In the genomic region with DNA sequence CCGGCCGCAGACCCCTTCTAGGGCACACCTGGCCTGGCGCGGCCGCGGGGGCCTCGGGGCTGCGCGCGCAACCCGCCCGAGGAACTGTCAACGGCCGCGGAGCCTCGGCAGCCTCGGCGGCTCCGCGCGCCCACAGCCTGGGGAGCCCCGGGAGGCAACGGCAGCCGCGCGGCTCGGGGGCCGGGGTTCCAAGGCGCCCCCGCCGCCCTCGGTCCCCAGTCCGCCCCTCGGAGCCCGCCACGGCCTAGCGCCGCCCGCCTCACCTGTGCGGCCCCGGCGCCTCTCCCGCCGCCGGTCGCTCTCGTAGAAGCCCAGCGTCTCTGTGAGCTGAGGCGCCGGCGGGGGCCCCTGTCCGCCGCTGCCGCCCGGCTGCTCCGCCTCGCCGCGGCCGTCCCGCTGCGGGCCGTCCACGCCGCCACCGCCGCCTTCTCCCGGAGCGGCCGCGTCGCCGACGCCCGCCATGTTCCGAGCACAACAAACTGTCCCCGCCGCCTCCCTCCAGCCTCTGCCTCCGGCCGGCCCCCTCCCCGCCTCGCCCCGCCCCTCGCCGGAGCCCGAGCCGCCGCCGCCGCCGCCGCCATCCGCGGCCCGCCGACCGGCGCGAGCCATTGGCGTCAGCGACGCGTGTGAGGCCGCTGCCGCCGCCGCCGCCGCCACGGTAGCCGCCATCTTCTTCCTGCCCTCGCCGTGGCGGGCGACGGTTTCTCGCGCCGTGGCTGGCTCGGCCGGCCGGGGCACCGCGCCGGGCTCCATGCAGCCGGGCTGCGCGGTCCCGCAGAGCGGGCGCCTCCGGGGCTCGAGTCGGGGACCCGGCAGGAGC, we compare ENCODE assay signal across 8 cellular contexts. TPM values are rescaled to one million over a fixed set of nuclear protein-coding genes. Genes with fewer than 3 reads are reported as not detected.
DNase-seq lines count a peak whose midpoint lies in the region; ATAC-seq and TF ChIP-seq lines count a peak whose summit lies in the region.

A gene with protein sequence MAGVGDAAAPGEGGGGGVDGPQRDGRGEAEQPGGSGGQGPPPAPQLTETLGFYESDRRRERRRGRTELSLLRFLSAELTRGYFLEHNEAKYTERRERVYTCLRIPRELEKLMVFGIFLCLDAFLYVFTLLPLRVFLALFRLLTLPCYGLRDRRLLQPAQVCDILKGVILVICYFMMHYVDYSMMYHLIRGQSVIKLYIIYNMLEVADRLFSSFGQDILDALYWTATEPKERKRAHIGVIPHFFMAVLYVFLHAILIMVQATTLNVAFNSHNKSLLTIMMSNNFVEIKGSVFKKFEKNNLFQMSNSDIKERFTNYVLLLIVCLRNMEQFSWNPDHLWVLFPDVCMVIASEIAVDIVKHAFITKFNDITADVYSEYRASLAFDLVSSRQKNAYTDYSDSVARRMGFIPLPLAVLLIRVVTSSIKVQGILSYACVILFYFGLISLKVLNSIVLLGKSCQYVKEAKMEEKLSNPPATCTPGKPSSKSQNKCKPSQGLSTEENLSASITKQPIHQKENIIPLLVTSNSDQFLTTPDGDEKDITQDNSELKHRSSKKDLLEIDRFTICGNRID (minus strand): TSS at position 476 of the 820 bp plus-strand sequence. CDS start 14 bp downstream, at position 462.

- no peaks in the 10 kb centered on the region for H3K9me3 ChIP-seq in suprapubic skin

- peaks cover 9% of the 10 kb centered on the region for H3K27me3 Mint-ChIP-seq in activated naive CD4-positive, alpha-beta T cell treated with anti-CD3 and anti-CD28 coated beads, Interleukin-2, amount 10 ng/mL, durations not matched to agents 7 days and 5 days

- peak within 1 kb of the TSS; percentile 92 for H3K4me3 Mint-ChIP-seq in activated naive CD4-positive, alpha-beta T cell treated with anti-CD3 and anti-CD28 coated beads, Interleukin-2, amount 10 ng/mL, durations not matched to agents 7 days and 5 days

- H3K4me1 ChIP-seq in suprapubic skin: peaks cover 38% of the 10 kb centered on the region

- TF ChIP-seq CTCF in HL-60 (IDR thresholded peaks at IDR 0.05; ENCODE audit: insufficient read depth, low read length) (no peak), suprapubic skin (IDR thresholded peaks at IDR 0.05) (no peak)

- CTCF ChIA-PET in activated naive CD4-positive, alpha-beta T cell treated with anti-CD3 and anti-CD28 coated beads, Interleukin-2, amount 10 ng/mL, durations not matched to agents 7 days and 5 days (lab: Charles Lee): no interaction called here

- peak within 1 kb of the TSS; percentile 97 for H3K27ac Mint-ChIP-seq in activated naive CD4-positive, alpha-beta T cell treated with anti-CD3 and anti-CD28 coated beads, Interleukin-2, amount 10 ng/mL, durations not matched to agents 7 days and 5 days

- H3K4me3 ChIP-seq in HL-60 (replicated peaks; ENCODE audit: insufficient read depth, low read length): peak within 1 kb of the TSS; percentile 73
- peak within 1 kb of the TSS; percentile 94 for H3K4me3 ChIP-seq in suprapubic skin

- H3K9me3 Mint-ChIP-seq in activated naive CD4-positive, alpha-beta T cell treated with anti-CD3 and anti-CD28 coated beads, Interleukin-2, amount 10 ng/mL, durations not matched to agents 7 days and 5 days: no peaks in the 10 kb centered on the region

- TF ChIP-seq POLR2A in suprapubic skin (IDR thresholded peaks at IDR 0.05): no peak

- WGBS in suprapubic skin: 0% methylated on average over 9 of the region's 135 CpGs

- in situ Hi-C loops in SK-MEL-5 (cut with HindIII; ENCODE audit: low pct_unique_long_range_greater_than_20kb, low sequenced_read_pairs): no loop called here

- H3K36me3 ChIP-seq in suprapubic skin: no peaks in the 10 kb centered on the region

- peaks cover 18% of the 10 kb centered on the region for H3K36me3 Mint-ChIP-seq in activated naive CD4-positive, alpha-beta T cell treated with anti-CD3 and anti-CD28 coated beads, Interleukin-2, amount 10 ng/mL, durations not matched to agents 7 days and 5 days

- DNase-seq in D341Med (ENCODE audit: low spot score) (peak; percentile 92), HL-60 (ENCODE audit: low read depth in 1 of 2, low spot score in 1 of 2) (peak in 1 of 2 experiments; percentile 66), SK-MEL-5 (ENCODE audit: low read depth, low spot score) (peak; percentile 69), germinal center (ENCODE audit: low spot score) (peak; percentile 83), nucleus accumbens (lab: John Stamatoyannopoulos, UW) (peak in 55 of 56 donors; percentile 7 to 86 (median 68)), suprapubic skin (ENCODE audit: low spot score in 2 of 2) (peak; percentile 85 to 90)
- DNase-seq in activated naive CD4-positive, alpha-beta T cell treated with anti-CD3 and anti-CD28 coated beads, Interleukin-2, amount 10 ng/mL, durations not matched to agents 7 days and 5 days: peak; percentile 83

- peak within 1 kb of the TSS; percentile 91 for H3K27ac ChIP-seq in HL-60 (replicated peaks)
- peak within 1 kb of the TSS; percentile 98 for H3K27ac ChIP-seq in suprapubic skin

- peak; percentile 41 for ATAC-seq in GM19468 (IDR thresholded peaks at IDR 0.05; ENCODE audit: extremely low read depth, unreplicated experiment)

- TF ChIP-seq EP300 in suprapubic skin (IDR thresholded peaks at IDR 0.05): no peak

- peaks cover 50% of the 10 kb centered on the region for H3K4me1 Mint-ChIP-seq in activated naive CD4-positive, alpha-beta T cell treated with anti-CD3 and anti-CD28 coated beads, Interleukin-2, amount 10 ng/mL, durations not matched to agents 7 days and 5 days

- H3K27me3 ChIP-seq in HL-60 (ENCODE audit: insufficient read depth, poor library complexity, severe bottlenecking) (no peaks in the 10 kb centered on the region), suprapubic skin (no peaks in the 10 kb centered on the region)

RNA-seq across cellular contexts. Expression of the gene that starts here (rescaled TPM):
- 11.3 and 12.5 TPM in 2 replicates for total RNA-seq in SK-MEL-5 (2014; rRNA removed; shearing (Covaris generic))
- polyA plus RNA-seq in SK-MEL-5 (2015; cell fraction: cytosol; rRNA removed): 8.2 and 10.6 TPM in 2 replicates
- polyA plus RNA-seq in SK-MEL-5 (2015; cell fraction: nucleus; rRNA removed): 28.3 and 31.9 TPM in 2 replicates
- 10 to 100 TPM; 15.3 to 57.2 (median 23.7) TPM for total RNA-seq in suprapubic skin
